ENCODE assay signal across 8 cellular contexts in the genomic region with DNA sequence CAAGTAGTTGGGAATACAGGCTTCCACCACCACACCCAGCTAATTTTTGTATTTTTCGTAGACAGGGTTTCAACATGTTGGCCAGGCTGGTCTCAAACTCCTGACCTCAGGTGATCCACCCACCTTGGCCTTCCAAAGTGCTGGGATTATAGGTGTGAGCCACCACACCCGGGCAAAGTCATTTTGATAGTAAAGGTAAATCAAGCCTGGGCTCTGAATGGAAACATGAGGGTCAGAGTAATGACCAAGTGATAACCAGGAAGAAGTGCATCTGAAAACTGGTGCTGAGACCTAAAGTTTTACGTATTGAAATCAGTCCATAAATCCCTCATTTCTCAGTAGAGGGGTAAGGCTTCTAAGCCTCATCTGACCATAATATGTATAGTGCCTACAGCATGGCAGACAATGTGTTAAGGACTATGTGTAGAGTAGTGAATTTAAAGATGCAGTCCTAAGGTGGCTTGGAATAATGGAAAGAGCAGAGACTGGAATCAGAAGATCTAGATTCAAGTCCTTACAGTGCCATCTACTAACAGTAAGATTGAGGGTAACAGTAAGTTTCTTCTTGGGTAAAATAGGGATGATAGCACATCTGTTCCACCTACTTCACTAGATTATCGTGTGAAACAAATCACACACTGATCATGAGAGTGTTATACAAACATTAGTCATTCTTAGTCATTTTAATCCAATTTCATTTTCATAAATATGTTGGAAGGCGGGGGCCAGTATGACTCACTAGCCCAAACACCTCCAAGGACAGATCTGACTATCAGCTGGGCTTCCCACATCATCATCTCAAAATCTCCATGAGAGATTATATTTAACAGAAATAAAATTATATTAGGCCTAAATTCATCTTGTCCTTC. TPM values are rescaled to one million over a fixed set of nuclear protein-coding genes. Genes with fewer than 3 reads are reported as not detected.
DNase-seq lines count a peak whose midpoint lies in the region; ATAC-seq and TF ChIP-seq lines count a peak whose summit lies in the region.

No MANE protein-coding gene starts in this region.

- TF ChIP-seq CTCF in foreskin keratinocyte (conservative IDR thresholded peaks at IDR 0.05), result no peak

- DNase-seq in AG08396 (ENCODE audit: low spot score), result peak; percentile 56
- DNase-seq in activated T-cell treated with anti-CD3 and anti-CD28 coated beads for 48 hours (ENCODE audit: low read depth), result peak; percentile 56
- DNase-seq in foreskin keratinocyte, result peak; percentile 82 to 88
- peak; percentile 25 for DNase-seq in stimulated activated CD8-positive, alpha-beta memory T cell treated with anti-CD3 and anti-CD28 coated beads, Interleukin-12 subunit alpha, Interleukin-12 subunit beta, amount 100 ng/mL, for 4 hours (ENCODE audit: low read depth)
- no peak for DNase-seq in NCI-H1694 (lab: John Stamatoyannopoulos, UW)
- DNase-seq in NOMO-1 treated with dmso at 0.1 percent for 144 hours (lab: John Stamatoyannopoulos, UW; ENCODE audit: unreplicated experiment), result no peak

- ATAC-seq in GM19452 (IDR thresholded peaks at IDR 0.05; ENCODE audit: unreplicated experiment) (peak; percentile 68), HG03469 (IDR thresholded peaks at IDR 0.05; ENCODE audit: unreplicated experiment) (peak; percentile 56), foreskin keratinocyte (peak; percentile 94)

- H3K4me1 ChIP-seq in foreskin keratinocyte, result peaks cover 25% of the 10 kb centered on the region

- peak overlapping the region; percentile 92 for H3K27ac ChIP-seq in foreskin keratinocyte

- no peaks in the 10 kb centered on the region for H3K27me3 ChIP-seq in foreskin keratinocyte

RNA-seq across cellular contexts. Expression of a gene that starts 11.2 kb away (rescaled TPM):
- total RNA-seq in foreskin keratinocyte, result 35.8 and 38.9 TPM in 2 replicates
- 8.9 and 11.5 TPM in 2 replicates for polyA plus RNA-seq in foreskin keratinocyte

RNA-seq across cellular contexts. Expression of a gene that starts 38.8 kb away (rescaled TPM):
- total RNA-seq in foreskin keratinocyte, result 1.8 and 3.4 TPM in 2 replicates
- 1.0 and 1.8 TPM in 2 replicates for polyA plus RNA-seq in foreskin keratinocyte

Comparison
In these comparisons a context has a peak if more than half of its experiments do, and no peak if none do; other contexts are left out.
1. DNase-seq: peak in AG08396 (single experiment), activated T-cell treated with anti-CD3 and anti-CD28 coated beads for 48 hours (single experiment), foreskin keratinocyte (2 of 2) and stimulated activated CD8-positive, alpha-beta memory T cell treated with anti-CD3 and anti-CD28 coated beads, Interleukin-12 subunit alpha, Interleukin-12 subunit beta, amount 100 ng/mL, for 4 hours (single experiment); none in NCI-H1694 (single experiment) and NOMO-1 treated with dmso at 0.1 percent for 144 hours (single experiment).
2. Peak in every context shown above with its lines, with median percentiles within 50 percentile points of each other: ATAC-seq.